In genomic region chr17:45908460-45908859, GRCh38 we compare ENCODE assay signal across 21 cellular contexts. TPM values are rescaled to one million over a fixed set of nuclear protein-coding genes. Genes with fewer than 3 reads are reported as not detected.
A peak's percentile ranks its signal among the peaks of the same experiment; 100 is the strongest.
DNase-seq lines count a peak whose midpoint lies in the region; ATAC-seq and TF ChIP-seq lines count a peak whose summit lies in the region.
"Had no signal": no experiment of that assay in that cellular context is flagged by ENCODE, and none has a peak within 500 bp of the region (broad histone marks: within the 10 kb centered on the region; RNA-seq: fewer than 3 reads in every experiment).

No MANE protein-coding gene starts in this region.

- no peak overlapping the region for H3K4me3 ChIP-seq in KMS-11 (IDR thresholded peaks at IDR 0.05; ENCODE audit: insufficient read depth, low read depth, low read length)
- H3K4me3 ChIP-seq: heart left ventricle, left ventricle myocardium inferior, PC-9, sigmoid colon, testis had no signal

- POLR2A ChIA-PET in activated CD4-positive, alpha-beta T cell treated with anti-CD3 and anti-CD28 coated beads for 36 hours (lab: Charles Lee): no interaction called here
- POLR2A ChIA-PET in GM10248 (lab: Yijun Ruan, JAX): no interaction called here

- peak overlapping the region; percentile 28; the same call in 1 of the 2 replicates for H3K27ac ChIP-seq in KMS-11
- H3K27ac ChIP-seq: heart left ventricle, left ventricle myocardium inferior, PC-9, sigmoid colon, testis had no signal

- H3K27me3 Mint-ChIP-seq in activated CD4-positive, alpha-beta T cell treated with anti-CD3 and anti-CD28 coated beads for 36 hours: peaks cover 14% of the 10 kb centered on the region
- H3K27me3 Mint-ChIP-seq in activated CD4-positive, alpha-beta T cell treated with anti-CD3 and anti-CD28 coated beads, Interleukin-2, amount 10 ng/mL, durations not matched to agents 24 days and 14 days: peaks cover 11% of the 10 kb centered on the region
- peaks cover 39% of the 10 kb centered on the region for H3K27me3 Mint-ChIP-seq in nephron progenitor cell (ENCODE audit: low read depth, poor library complexity)

- H3K9me3 Mint-ChIP-seq in activated CD4-positive, alpha-beta T cell treated with anti-CD3 and anti-CD28 coated beads for 36 hours (ENCODE audit: low read depth): peaks cover 8% of the 10 kb centered on the region
- H3K9me3 Mint-ChIP-seq in activated CD4-positive, alpha-beta T cell treated with anti-CD3 and anti-CD28 coated beads, Interleukin-2, amount 10 ng/mL, durations not matched to agents 24 days and 14 days: peaks cover 4% of the 10 kb centered on the region
- peaks cover 24% of the 10 kb centered on the region for H3K9me3 Mint-ChIP-seq in nephron progenitor cell

- peaks cover 17% of the 10 kb centered on the region for H3K4me1 ChIP-seq in KMS-11 (ENCODE audit: low read depth, poor library complexity, severe bottlenecking)
- H3K4me1 ChIP-seq: sigmoid colon, testis had no signal

- TF ChIP-seq CTCF in KMS-11 (conservative IDR thresholded peaks at IDR 0.05; ENCODE audit: low read depth, low read length) (no peak), nephron progenitor cell (IDR thresholded peaks at IDR 0.05) (no peak), GM10248 (IDR thresholded peaks at IDR 0.05; ENCODE audit: control extremely low read depth, extremely low read depth, low read depth, missing control alignments) (no peak)

- no peaks in the 10 kb centered on the region for H3K79me2 ChIP-seq in KMS-11 (ENCODE audit: insufficient read depth, low read depth)

- peaks cover 22% of the 10 kb centered on the region for H3K4me1 Mint-ChIP-seq in activated CD4-positive, alpha-beta T cell treated with anti-CD3 and anti-CD28 coated beads for 36 hours
- peaks cover 21% of the 10 kb centered on the region for H3K4me1 Mint-ChIP-seq in activated CD4-positive, alpha-beta T cell treated with anti-CD3 and anti-CD28 coated beads, Interleukin-2, amount 10 ng/mL, durations not matched to agents 24 days and 14 days
- H3K4me1 Mint-ChIP-seq in nephron progenitor cell: peaks cover 43% of the 10 kb centered on the region

- no peaks in the 10 kb centered on the region for H3K36me3 Mint-ChIP-seq in activated CD4-positive, alpha-beta T cell treated with anti-CD3 and anti-CD28 coated beads for 36 hours (ENCODE audit: low read depth)
- no peaks in the 10 kb centered on the region for H3K36me3 Mint-ChIP-seq in activated CD4-positive, alpha-beta T cell treated with anti-CD3 and anti-CD28 coated beads, Interleukin-2, amount 10 ng/mL, durations not matched to agents 24 days and 14 days (ENCODE audit: low read depth)
- H3K36me3 Mint-ChIP-seq in nephron progenitor cell (ENCODE audit: low read depth): peaks cover 10% of the 10 kb centered on the region

- CTCF ChIA-PET in activated CD4-positive, alpha-beta T cell treated with anti-CD3 and anti-CD28 coated beads for 36 hours (lab: Charles Lee): interaction anchor here (0.8 kb wide), 1 partner anchor 12 kb away, joined by 4 read pairs; no protein-coding TSS in a partner anchor
- CTCF ChIA-PET in GM10248 (lab: Yijun Ruan, JAX): no interaction called here

- ATAC-seq in activated CD4-positive, alpha-beta T cell treated with anti-CD3 and anti-CD28 coated beads for 36 hours: peak; percentile 68
- no peak for ATAC-seq in HG02970 (IDR thresholded peaks at IDR 0.05; ENCODE audit: low FRiP score, unreplicated experiment)
- ATAC-seq in HG03095 (IDR thresholded peaks at IDR 0.05; ENCODE audit: unreplicated experiment): no peak
- ATAC-seq: heart left ventricle, T-cell had no signal

- no peaks in the 10 kb centered on the region for H4K20me1 ChIP-seq in KMS-11 (ENCODE audit: insufficient read depth)

- H3K9ac ChIP-seq in KMS-11: no peak overlapping the region

- no peak overlapping the region for H2AFZ ChIP-seq in KMS-11 (ENCODE audit: low read depth)
- H2AFZ ChIP-seq: PC-9 had no signal

- DNase-seq in activated CD4-positive, alpha-beta T cell treated with anti-CD3 and anti-CD28 coated beads for 36 hours: peak; percentile 36
- DNase-seq in activated CD4-positive, alpha-beta T cell treated with anti-CD3 and anti-CD28 coated beads, Interleukin-2, amount 10 ng/mL, durations not matched to agents 24 days and 14 days: no peak
- DNase-seq in OCI-M1 (lab: John Stamatoyannopoulos, UW) (peak; percentile 18), nephron progenitor cell (no peak), GM10248 (ENCODE audit: extremely low spot score) (no peak)
- DNase-seq: activated CD4-positive, alpha-beta T cell treated with anti-CD3 and anti-CD28 coated beads, Interleukin-2, amount 50 U/mL, for 1 hour; activated naive CD4-positive, alpha-beta T cell; dermis blood vessel endothelial cell; heart left ventricle; left ventricle myocardium inferior; NCI-H2081 treated with DMSO at 0.1 percent for 48 hours; NCI-H774; PC-9; SHP77 treated with DMSO at 0.1 percent for 48 hours; sigmoid colon; T-cell; testis had no signal

- peak overlapping the region; percentile 18; the same call in 1 of the 2 replicates for H3K4me2 ChIP-seq in KMS-11
- H3K4me2 ChIP-seq: PC-9 had no signal

- no peak overlapping the region for H3K27ac Mint-ChIP-seq in activated CD4-positive, alpha-beta T cell treated with anti-CD3 and anti-CD28 coated beads for 36 hours
- no peak overlapping the region for H3K27ac Mint-ChIP-seq in activated CD4-positive, alpha-beta T cell treated with anti-CD3 and anti-CD28 coated beads, Interleukin-2, amount 10 ng/mL, durations not matched to agents 24 days and 14 days
- H3K27ac Mint-ChIP-seq in nephron progenitor cell: peak overlapping the region; percentile 16
- H3K27ac Mint-ChIP-seq: T-cell had no signal

- H3K27me3 ChIP-seq in KMS-11 (ENCODE audit: insufficient read depth, low read depth): no peaks in the 10 kb centered on the region
- H3K27me3 ChIP-seq: heart left ventricle, sigmoid colon, testis had no signal

- H3K4me3 Mint-ChIP-seq in activated CD4-positive, alpha-beta T cell treated with anti-CD3 and anti-CD28 coated beads for 36 hours: no peak overlapping the region
- no peak overlapping the region for H3K4me3 Mint-ChIP-seq in activated CD4-positive, alpha-beta T cell treated with anti-CD3 and anti-CD28 coated beads, Interleukin-2, amount 10 ng/mL, durations not matched to agents 24 days and 14 days
- H3K4me3 Mint-ChIP-seq in nephron progenitor cell: no peak overlapping the region
- H3K4me3 Mint-ChIP-seq: natural killer cell treated with Interleukin-12 subunit alpha and Interleukin-12 subunit beta and Interleukin-15 and Interleukin-18, amount 100 ng/mL, for 72 hours; T-cell had no signal

- intact Hi-C loops in activated CD4-positive, alpha-beta T cell treated with anti-CD3 and anti-CD28 coated beads for 36 hours (cut with DNase I, micrococcal nuclease): no loop called here
- intact Hi-C loops in activated CD4-positive, alpha-beta T cell treated with anti-CD3 and anti-CD28 coated beads, Interleukin-2, amount 10 ng/mL, durations not matched to agents 24 days and 14 days (cut with micrococcal nuclease): no loop called here

- H3K36me3 ChIP-seq in KMS-11 (ENCODE audit: insufficient read depth): no peaks in the 10 kb centered on the region
- H3K36me3 ChIP-seq: heart left ventricle, left ventricle myocardium inferior, sigmoid colon had no signal

RNA-seq across cellular contexts. Expression of gene MAPT, which starts 14.1 kb away (rescaled TPM):
- total RNA-seq in activated CD4-positive, alpha-beta T cell treated with anti-CD3 and anti-CD28 coated beads for 36 hours: 1 to 10 TPM in 1 of 2 experiments, under 1 TPM in 1; 0.75 to 1.7 TPM
- 0.37 and 0.47 TPM in 2 replicates for total RNA-seq in activated CD4-positive, alpha-beta T cell treated with anti-CD3 and anti-CD28 coated beads, Interleukin-2, amount 10 ng/mL, durations not matched to agents 24 days and 14 days

Comparison
In these comparisons a context has a peak if more than half of its experiments do, and no peak if none do; other contexts are left out.
1. DNase-seq: peak in activated CD4-positive, alpha-beta T cell treated with anti-CD3 and anti-CD28 coated beads for 36 hours (single experiment) and OCI-M1 (single experiment); none in activated CD4-positive, alpha-beta T cell treated with anti-CD3 and anti-CD28 coated beads, Interleukin-2, amount 10 ng/mL, durations not matched to agents 24 days and 14 days (single experiment), nephron progenitor cell (single experiment) and GM10248 (single experiment).